1 cellular context compared by ENCODE assay signal in the genomic region with DNA sequence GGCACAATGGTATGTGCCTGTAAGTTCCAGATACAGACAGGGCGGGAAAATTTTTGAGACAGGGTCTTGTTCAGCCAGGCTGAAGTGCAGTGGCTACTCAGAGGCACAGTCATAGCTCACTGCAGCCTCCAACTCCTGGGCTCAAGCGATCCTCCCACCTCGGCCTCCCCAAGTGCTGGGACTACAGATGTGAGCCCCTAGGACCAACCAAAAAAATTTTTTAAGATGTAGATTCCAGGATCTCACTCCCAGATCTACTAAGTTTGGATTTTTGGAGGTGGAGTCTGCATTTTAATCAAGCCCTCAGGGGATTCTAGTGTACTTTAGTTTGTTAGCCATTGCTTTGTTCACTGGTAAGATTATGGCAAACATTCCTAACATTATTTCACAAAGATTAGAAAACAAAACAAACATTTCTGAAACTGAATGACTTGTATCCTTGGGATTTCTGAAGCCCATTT.
A peak's percentile ranks its signal among the peaks of the same experiment; 100 is the strongest.
TF ChIP-seq lines count a peak whose summit lies in the region.

No MANE protein-coding gene starts in this region.

TF ChIP-seq in K562, 482 proteins besides CTCF, POLR2A, EP300 and RAD21:
- TF ChIP-seq ZNF217 (CRISPR knock-in tag; IDR thresholded peaks at IDR 0.05) (no peak), FOSL1 (tag; conservative IDR thresholded peaks at IDR 0.05) (peak; percentile 9; the same call in 1 of the 2 replicates), RBM25 (IDR thresholded peaks at IDR 0.05; ENCODE audit: low read depth, low read length, severe bottlenecking) (peak; percentile 44), BCOR (IDR thresholded peaks at IDR 0.05) (0 out of 2 replicates have a peak, but pooled peaks have one; percentile 22)
